In genomic region chr1:109980324-109981127, GRCh38 we compare ENCODE assay signal across 9 cellular contexts. TPM values are rescaled to one million over a fixed set of nuclear protein-coding genes. Genes with fewer than 3 reads are reported as not detected.
DNase-seq lines count a peak whose midpoint lies in the region; ATAC-seq and TF ChIP-seq lines count a peak whose summit lies in the region.
"Had no signal": no experiment of that assay in that cellular context is flagged by ENCODE, and none has a peak within 500 bp of the region (broad histone marks: within the 10 kb centered on the region; RNA-seq: fewer than 3 reads in every experiment).

No MANE protein-coding gene starts in this region.

- peaks cover 38% of the 10 kb centered on the region for H3K27me3 Mint-ChIP-seq in T-helper 17 cell

- peaks cover 11% of the 10 kb centered on the region for H3K4me1 Mint-ChIP-seq in T-helper 17 cell

- in situ Hi-C loops in mammary epithelial cell (cut with MboI; ENCODE audit: low sequenced_read_pairs in 2 of 2), result loop anchor here (5.0 to 25.0 kb wide), 4 partner anchors 203 to 436 kb away; partner anchors contain the start of gene GNAI3 (in 2 of the 2)

- H3K4me2 ChIP-seq in mammary epithelial cell (ENCODE audit: insufficient read depth, low read depth, low read length) (peak overlapping the region; percentile 18), parathyroid adenoma (ENCODE audit: low read length) (no peak overlapping the region)

- H2AFZ ChIP-seq in mammary epithelial cell (ENCODE audit: low read depth, low read length) (peak overlapping the region; percentile 22), parathyroid adenoma (peak overlapping the region; percentile 16)

- ATAC-seq in T-helper 17 cell, result no peak

- CTCF ChIA-PET in mammary epithelial cell (lab: Charles Lee; ENCODE audit: low non-redundant PET), result interaction anchor here (0.9 to 1.0 kb wide), 2 partner anchors 57 to 262 kb away, joined by 3 to 41 read pairs; no protein-coding TSS in a partner anchor

- H3K27ac ChIP-seq in mammary epithelial cell (ENCODE audit: insufficient read depth, low read depth, low read length) (no peak overlapping the region), parathyroid adenoma (no peak overlapping the region)

- H3K9ac ChIP-seq in mammary epithelial cell (ENCODE audit: insufficient read depth, low read length) (no peak overlapping the region), parathyroid adenoma (no peak overlapping the region)
- H3K9ac ChIP-seq: BLaER1 treated with 17β-estradiol and CSF1 and Interleukin-3, amounts not matched to agents 10 nM and 100 nM had no signal

- H3K4me3 ChIP-seq in MG63 (no peak overlapping the region), mammary epithelial cell (replicated peaks in 1 of 3; ENCODE audit: insufficient read depth in 1 of 3, low read depth in 2 of 3, low read length in 3 of 3) (no peak overlapping the region), parathyroid adenoma (ENCODE audit: low read depth, low read length) (no peak overlapping the region)
- H3K4me3 ChIP-seq: BLaER1 treated with 17β-estradiol and CSF1 and Interleukin-3, amounts not matched to agents 10 nM and 100 nM had no signal

- H3K27me3 ChIP-seq in MG63, result no peaks in the 10 kb centered on the region
- no peaks in the 10 kb centered on the region for H3K27me3 ChIP-seq in mammary epithelial cell (ENCODE audit: insufficient read depth, low read length)
- H3K27me3 ChIP-seq in parathyroid adenoma (ENCODE audit: control insufficient read depth, insufficient read depth, low read length), result no peaks in the 10 kb centered on the region
- H3K27me3 ChIP-seq: BLaER1 treated with 17β-estradiol and CSF1 and Interleukin-3, amounts not matched to agents 10 nM and 100 nM had no signal

- WGBS in mammary epithelial cell (ENCODE audit: low coverage, missing lambda C conversion rate), result 52% methylated on average over 6 of the region's 8 CpGs

- H3K79me2 ChIP-seq in mammary epithelial cell (ENCODE audit: insufficient read depth, low read length), result peaks cover 9% of the 10 kb centered on the region
- peaks cover 3% of the 10 kb centered on the region for H3K79me2 ChIP-seq in parathyroid adenoma

- H3K27ac Mint-ChIP-seq in T-helper 17 cell, result no peak overlapping the region

- no TSS peak for BruUV-seq in mammary epithelial cell (replicated peaks; lab: Mats Ljungman, UMichigan)

- no peaks in the 10 kb centered on the region for H4K20me1 ChIP-seq in mammary epithelial cell (ENCODE audit: insufficient read depth, low read length)

- peak; percentile 76 to 87 for TF ChIP-seq CTCF in mammary epithelial cell (conservative IDR thresholded peaks at IDR 0.05 in 1 of 2, IDR thresholded peaks at IDR 0.05 in 1 of 2; ENCODE audit: extremely low read depth in 1 of 2, insufficient read depth in 1 of 2, low read depth in 1 of 2, low read length in 2 of 2)
- TF ChIP-seq CTCF in parathyroid adenoma (IDR thresholded peaks at IDR 0.05), result peak; percentile 61

- intact Hi-C loops in mammary epithelial cell (cut with micrococcal nuclease), result loop anchor here (1.0 to 5.0 kb wide), 6 partner anchors 20 to 203 kb away; no protein-coding TSS in a partner anchor

- H3K4me3 Mint-ChIP-seq in T-helper 17 cell, result no peak overlapping the region

- H3K9me3 ChIP-seq in MG63 (no peaks in the 10 kb centered on the region), mammary epithelial cell (replicated peaks; ENCODE audit: insufficient read depth, low read length) (no peaks in the 10 kb centered on the region), parathyroid adenoma (ENCODE audit: control insufficient read depth, low read length) (no peaks in the 10 kb centered on the region), T-helper 17 cell (ENCODE audit: control insufficient read depth, low read length, poor library complexity, severe bottlenecking) (no peaks in the 10 kb centered on the region)
- H3K9me3 ChIP-seq: BLaER1 treated with 17β-estradiol and CSF1 and Interleukin-3, amounts not matched to agents 10 nM and 100 nM had no signal

- peaks cover 5% of the 10 kb centered on the region for H3K36me3 Mint-ChIP-seq in T-helper 17 cell (ENCODE audit: low read depth)

- dilution Hi-C loops in mammary epithelial cell (cut with HindIII; ENCODE audit: low sequenced_read_pairs), result no loop called here

- DNase-seq in NCI-H1092 treated with DMSO at 0.1 percent for 48 hours (lab: John Stamatoyannopoulos, UW) (peak; percentile 13), NCI-H1092 (lab: John Stamatoyannopoulos, UW) (no peak), MG63 (peak; percentile 79), mammary epithelial cell (peak; percentile 37), NCI-H524 treated with DMSO at 0.1 percent for 48 hours (lab: John Stamatoyannopoulos, UW) (no peak), NCI-H1436 (lab: John Stamatoyannopoulos, UW) (no peak), T-helper 17 cell (no peak)

- H3K36me3 ChIP-seq in MG63 (peaks cover 6% of the 10 kb centered on the region), mammary epithelial cell (ENCODE audit: insufficient read depth, low read length) (no peaks in the 10 kb centered on the region), parathyroid adenoma (ENCODE audit: control insufficient read depth, insufficient read depth, low read length) (no peaks in the 10 kb centered on the region)
- H3K36me3 ChIP-seq: BLaER1 treated with 17β-estradiol and CSF1 and Interleukin-3, amounts not matched to agents 10 nM and 100 nM had no signal

- H3K4me1 ChIP-seq in mammary epithelial cell (ENCODE audit: insufficient read depth, low read length), result peaks cover 43% of the 10 kb centered on the region
- H3K4me1 ChIP-seq in parathyroid adenoma, result peaks cover 9% of the 10 kb centered on the region

RNA-seq across cellular contexts. Expression of gene AHCYL1, which starts 4.0 kb away (rescaled TPM):
- 55.4 and 64.5 TPM in 2 replicates for total RNA-seq in MG63 (2014; rRNA removed; shearing (Covaris generic); ENCODE audit: low replicate concordance)
- total RNA-seq in mammary epithelial cell (10 to 100 TPM; 71.2 to 72.2 TPM), T-helper 17 cell (10 to 100 TPM; 16.5 to 21.3 TPM)
- polyA plus RNA-seq in mammary epithelial cell, result 64.7 TPM
- 84.7 TPM for polyA minus RNA-seq in mammary epithelial cell

RNA-seq across cellular contexts. Expression of gene STRIP1, which starts 53.9 kb away (rescaled TPM):
- 39.6 and 41.0 TPM in 2 replicates for total RNA-seq in MG63 (2014; rRNA removed; shearing (Covaris generic); ENCODE audit: low replicate concordance)
- total RNA-seq in mammary epithelial cell (10 to 100 TPM; 39.4 to 51.3 TPM), T-helper 17 cell (10 to 100 TPM; 70.1 to 86.8 TPM)
- polyA plus RNA-seq in mammary epithelial cell, result 24.9 TPM
- polyA minus RNA-seq in mammary epithelial cell, result 26.5 TPM

Comparison
In these comparisons a context has a peak if more than half of its experiments do, and no peak if none do; other contexts are left out.
1. DNase-seq: peak in NCI-H1092 treated with DMSO at 0.1 percent for 48 hours (single experiment), MG63 (single experiment) and mammary epithelial cell (single experiment); none in NCI-H1092 (single experiment), NCI-H524 treated with DMSO at 0.1 percent for 48 hours (single experiment), NCI-H1436 (single experiment) and T-helper 17 cell (0 of 3).